9 cellular contexts compared by ENCODE assay signal in genomic region chr10:49053053-49053997, GRCh38.
DNase-seq lines count a peak whose midpoint lies in the region; ATAC-seq and TF ChIP-seq lines count a peak whose summit lies in the region.
"Had no signal": no experiment of that assay in that cellular context is flagged by ENCODE, and none has a peak within 500 bp of the region (broad histone marks: within the 10 kb centered on the region; RNA-seq: fewer than 3 reads in every experiment).

No MANE protein-coding gene starts in this region.

- H3K27me3 ChIP-seq in MM.1S (replicated peaks; ENCODE audit: insufficient read depth, low read length) (no peaks in the 10 kb centered on the region), BE2C (no peaks in the 10 kb centered on the region)

- peak overlapping the region; percentile 15; the same call in 1 of the 2 replicates for H3K4me2 ChIP-seq in MM.1S (ENCODE audit: low read depth, low read length)

- DNase-seq in MM.1S (peak; percentile 92), myocyte (ENCODE audit: low read depth) (peak; percentile 81), BE2C (no peak), A172 (ENCODE audit: low spot score) (no peak), NCI-H82 treated with DMSO at 0.1 percent for 48 hours (lab: John Stamatoyannopoulos, UW; ENCODE audit: unreplicated experiment) (no peak)
- no peak for DNase-seq in stimulated activated CD4-positive, alpha-beta T cell treated with anti-CD3 and anti-CD28 coated beads, Interleukin-15, amount 100 ng/mL, for 24 hours
- DNase-seq: EL had no signal

- H4K20me1 ChIP-seq in MM.1S (ENCODE audit: insufficient read depth, low read length) = no peaks in the 10 kb centered on the region

- TF ChIP-seq CTCF in MM.1S (IDR thresholded peaks at IDR 0.05; ENCODE audit: low read length) (no peak), BE2C (IDR thresholded peaks at IDR 0.05; ENCODE audit: low read depth, low read length) (no peak)

- no peaks in the 10 kb centered on the region for H3K79me2 ChIP-seq in MM.1S (ENCODE audit: low read length)

- H3K9me2 ChIP-seq in MM.1S (replicated peaks; ENCODE audit: insufficient read depth, low read length) = no peaks in the 10 kb centered on the region

- 0 out of 2 replicates have a peak overlapping the region, but pooled peaks have one; percentile 4 for H3K9ac ChIP-seq in MM.1S (ENCODE audit: low read length)

- no peak overlapping the region for H2AFZ ChIP-seq in MM.1S (ENCODE audit: low read length)

- ATAC-seq in GM19025 (IDR thresholded peaks at IDR 0.05; ENCODE audit: low read depth, unreplicated experiment) (peak; percentile 74), HG02623 (IDR thresholded peaks at IDR 0.05; ENCODE audit: unreplicated experiment) (peak; percentile 70)

- H3F3A ChIP-seq in MM.1S (ENCODE audit: insufficient read depth, low read length) = peaks cover 5% of the 10 kb centered on the region; the same call in 1 of the 2 replicates

- no peaks in the 10 kb centered on the region for H3K9me3 ChIP-seq in MM.1S (replicated peaks; ENCODE audit: insufficient read depth, low read length)
- no peaks in the 10 kb centered on the region for H3K9me3 ChIP-seq in BE2C

- H3K36me3 ChIP-seq in MM.1S (replicated peaks; ENCODE audit: insufficient read depth, low read length) (no peaks in the 10 kb centered on the region), BE2C (no peaks in the 10 kb centered on the region)

- H3K4me1 ChIP-seq in MM.1S (ENCODE audit: low read length) (peaks cover 18% of the 10 kb centered on the region), BE2C (no peaks in the 10 kb centered on the region)

- peak overlapping the region; percentile 66 for H3K27ac ChIP-seq in MM.1S (ENCODE audit: low read length)

- H3K4me3 ChIP-seq in MM.1S (ENCODE audit: low read length) (no peak overlapping the region), BE2C (ENCODE audit: low read depth, low read length) (no peak overlapping the region)

Comparison
In these comparisons a context has a peak if more than half of its experiments do, and no peak if none do; other contexts are left out.
1. DNase-seq: peak in MM.1S (single experiment) and myocyte (single experiment); none in BE2C (single experiment), stimulated activated CD4-positive, alpha-beta T cell treated with anti-CD3 and anti-CD28 coated beads, Interleukin-15, amount 100 ng/mL, for 24 hours (single experiment), A172 (single experiment) and NCI-H82 treated with DMSO at 0.1 percent for 48 hours (single experiment).